In genomic region chr6:75206338-75207210, GRCh38 we compare ENCODE assay signal across 8 cellular contexts. TPM values are rescaled to one million over a fixed set of nuclear protein-coding genes. Genes with fewer than 3 reads are reported as not detected.
DNase-seq lines count a peak whose midpoint lies in the region; ATAC-seq and TF ChIP-seq lines count a peak whose summit lies in the region.

No MANE protein-coding gene starts in this region.

- peak overlapping the region; percentile 5 for H2AFZ ChIP-seq in HCT116 (ENCODE audit: low read depth, low read length, poor library complexity, severe bottlenecking)

- TF ChIP-seq POLR2A in HCT116 (IDR thresholded peaks at IDR 0.05; ENCODE audit: borderline replicate concordance, extremely low read depth, insufficient read depth, insufficient read length): no peak

- H3K4me1 ChIP-seq in A673 (ENCODE audit: insufficient read depth, low read length, poor library complexity, severe bottlenecking) (peaks cover 25% of the 10 kb centered on the region), HCT116 (ENCODE audit: control insufficient read depth in 1 of 2, insufficient read depth in 2 of 2, low read length in 2 of 2) (peaks cover 14 to 36% of the 10 kb centered on the region in 2 experiments), mucosa of rectum (ENCODE audit: control insufficient read depth in 2 of 2, insufficient read depth in 2 of 2, low read length in 2 of 2) (peaks cover 10 to 12% of the 10 kb centered on the region in 2 donors)

- H3K27me3 ChIP-seq in A673 (replicated peaks; ENCODE audit: insufficient read depth, low read depth, low read length, poor library complexity) (peaks cover 22% of the 10 kb centered on the region), HCT116 (ENCODE audit: insufficient read depth, low read length) (no peaks in the 10 kb centered on the region), mucosa of rectum (ENCODE audit: control insufficient read depth in 2 of 2, insufficient read depth in 2 of 2, low read length in 2 of 2) (peaks cover 54 to 56% of the 10 kb centered on the region in 2 donors)

- H3K9me3 ChIP-seq in A673 (ENCODE audit: low read depth, low read length, poor library complexity, severe bottlenecking) (no peaks in the 10 kb centered on the region), HCT116 (ENCODE audit: control insufficient read depth in 1 of 2, insufficient read depth in 1 of 2, low read depth in 1 of 2, low read length in 2 of 2) (no peaks in the 10 kb centered on the region), mucosa of rectum (ENCODE audit: control insufficient read depth in 2 of 2, low read length in 2 of 2) (no peaks in the 10 kb centered on the region)

- CTCF ChIA-PET in A673 (lab: Charles Lee) (interaction anchor here (0.5 kb wide), 1 partner anchor 1237 kb away, joined by 3 read pairs; no protein-coding TSS in a partner anchor), HCT116 (lab: Charles Lee) (interaction anchor here (0.8 to 3.9 kb wide), 5 partner anchors 241 to 1468 kb away, joined by 3 to 25 read pairs (median 4); no protein-coding TSS in a partner anchor)

- H3K9ac ChIP-seq in HCT116 (ENCODE audit: low read length) (peak overlapping the region; percentile 81), mucosa of rectum (ENCODE audit: low read depth in 1 of 2, low read length in 2 of 2) (peak overlapping the region in 1 of 2 donors; percentile 3)

- no peaks in the 10 kb centered on the region for H3K36me3 Mint-ChIP-seq in dendritic cell treated with granulocyte-macrophage colony-stimulating factor and Interleukin-4, amounts not matched to agents 40 ng/mL and 50 ng/mL, for 4 days (ENCODE audit: low read depth)

- BruUV-seq in A673 (replicated peaks; lab: Mats Ljungman, UMichigan) (no TSS peak), HCT116 (replicated peaks; lab: Mats Ljungman, UMichigan) (no TSS peak)

- no peak for TF ChIP-seq RAD21 in HCT116 (IDR thresholded peaks at IDR 0.05; ENCODE audit: low read depth)

- H4K20me1 ChIP-seq in HCT116 (ENCODE audit: insufficient read depth): no peaks in the 10 kb centered on the region

- no peak for TF ChIP-seq CTCF in A673 (conservative IDR thresholded peaks at IDR 0.05; ENCODE audit: low read depth, low read length)
- no peak for TF ChIP-seq CTCF in HCT116 (IDR thresholded peaks at IDR 0.05 in 2 of 3, conservative IDR thresholded peaks at IDR 0.05 in 1 of 3; ENCODE audit: borderline replicate concordance in 1 of 3, insufficient read depth in 1 of 3, low read depth in 2 of 3, low read length in 2 of 3)

- H3K36me3 ChIP-seq in A673 (ENCODE audit: insufficient read depth, low read length, poor library complexity, severe bottlenecking) (no peaks in the 10 kb centered on the region), HCT116 (ENCODE audit: control insufficient read depth in 1 of 2, insufficient read depth in 2 of 2, low read length in 2 of 2) (no peaks in the 10 kb centered on the region), mucosa of rectum (ENCODE audit: control insufficient read depth in 2 of 2, insufficient read depth in 2 of 2, low read length in 2 of 2) (no peaks in the 10 kb centered on the region)

- no peaks in the 10 kb centered on the region for H3K9me2 ChIP-seq in HCT116 (ENCODE audit: insufficient read depth)

- H3K79me2 ChIP-seq in HCT116 (ENCODE audit: insufficient read depth, low read length): peaks cover 38% of the 10 kb centered on the region

- no peak for ATAC-seq in HCT116
- no peak for ATAC-seq in GM18520 (IDR thresholded peaks at IDR 0.05; ENCODE audit: unreplicated experiment)

- peaks cover 85% of the 10 kb centered on the region for H3K27me3 Mint-ChIP-seq in dendritic cell treated with granulocyte-macrophage colony-stimulating factor and Interleukin-4, amounts not matched to agents 40 ng/mL and 50 ng/mL, for 4 days

- H3K9me3 Mint-ChIP-seq in dendritic cell treated with granulocyte-macrophage colony-stimulating factor and Interleukin-4, amounts not matched to agents 40 ng/mL and 50 ng/mL, for 4 days: no peaks in the 10 kb centered on the region

- RAD21 ChIA-PET in HCT116 (lab: Charles Lee; ENCODE audit: low non-redundant PET in 1 of 2, low total read pairs in 2 of 2, uncharacterized antibody in 2 of 2, unreplicated experiment in 2 of 2): interaction anchor here in 1 of 2 experiments (1.0 kb wide), 1 partner anchor 307 kb away, joined by 3 read pairs; no protein-coding TSS in a partner anchor

- POLR2A ChIA-PET in A673 (lab: Charles Lee; ENCODE audit: low non-redundant PET) (no interaction called here), HCT116 (lab: Charles Lee) (no interaction called here)

- DNase-seq in A673 (ENCODE audit: low spot score): no peak
- no peak for DNase-seq in HCT116 (ENCODE audit: low read depth, low spot score)
- no peak for DNase-seq in iPS-NIHi11 (ENCODE audit: low spot score)
- no peak for DNase-seq in NCI-H510A treated with DMSO at 0.1 percent for 48 hours (lab: John Stamatoyannopoulos, UW)
- no peak for DNase-seq in UCSD-AML1 (lab: John Stamatoyannopoulos, UW; ENCODE audit: unreplicated experiment)

- no peak overlapping the region for H3K27ac ChIP-seq in A673 (ENCODE audit: low read depth, low read length, poor library complexity, severe bottlenecking)
- 0 out of 2 replicates have a peak overlapping the region, but pooled peaks have one; percentile 71 for H3K27ac ChIP-seq in HCT116 (ENCODE audit: low read depth, low read length)
- peak overlapping the region; percentile 65 to 77 for H3K27ac ChIP-seq in mucosa of rectum (ENCODE audit: low read depth in 2 of 2, low read length in 2 of 2)

- H3K4me1 Mint-ChIP-seq in dendritic cell treated with granulocyte-macrophage colony-stimulating factor and Interleukin-4, amounts not matched to agents 40 ng/mL and 50 ng/mL, for 4 days (ENCODE audit: low read depth): peaks cover 60% of the 10 kb centered on the region

- intact Hi-C loops in A673 (cut with micrococcal nuclease; ENCODE audit: unreplicated experiment): loop anchor here (10.0 kb wide), 2 partner anchors 462 to 632 kb away; no protein-coding TSS in a partner anchor
- intact Hi-C loops in HCT116 (cut with micrococcal nuclease): loop anchor here (5.0 to 10.0 kb wide), 4 partner anchors 632 to 1529 kb away; no protein-coding TSS in a partner anchor
- intact Hi-C loops in dendritic cell treated with granulocyte-macrophage colony-stimulating factor and Interleukin-4, amounts not matched to agents 40 ng/mL and 50 ng/mL, for 4 days (cut with micrococcal nuclease): no loop called here

- peak overlapping the region; percentile 87 for H3K4me2 ChIP-seq in HCT116 (ENCODE audit: low read length)

- peak overlapping the region; percentile 30 for H3K4me3 Mint-ChIP-seq in dendritic cell treated with granulocyte-macrophage colony-stimulating factor and Interleukin-4, amounts not matched to agents 40 ng/mL and 50 ng/mL, for 4 days

- no peak overlapping the region for H3K27ac Mint-ChIP-seq in dendritic cell treated with granulocyte-macrophage colony-stimulating factor and Interleukin-4, amounts not matched to agents 40 ng/mL and 50 ng/mL, for 4 days

- peak overlapping the region; percentile 53 for H3K4me3 ChIP-seq in A673 (ENCODE audit: low read depth, low read length, poor library complexity, severe bottlenecking)
- H3K4me3 ChIP-seq in HCT116 (replicated peaks in 1 of 2; ENCODE audit: low read depth in 1 of 2, low read length in 2 of 2): peak overlapping the region; percentile 72 to 80
- H3K4me3 ChIP-seq in mucosa of rectum (ENCODE audit: low read length in 2 of 2): peak overlapping the region; percentile 54 to 76

TF ChIP-seq in HCT116, 20 proteins besides CTCF, POLR2A, EP300 and RAD21:
- no peak for TF ChIP-seq SIN3A (IDR thresholded peaks at IDR 0.05; ENCODE audit: low read depth)
- no peak for TF ChIP-seq POLR2AphosphoS5 (IDR thresholded peaks at IDR 0.05; ENCODE audit: low read depth, low read length)
- TF ChIP-seq EGR1 (IDR thresholded peaks at IDR 0.05; ENCODE audit: low read depth): no peak

RNA-seq across cellular contexts. Expression of gene COL12A1, which starts 0.7 kb away (rescaled TPM):
- total RNA-seq in A673 (2021) (9.3 and 9.5 TPM in 2 replicates), HCT116 (2021; ENCODE audit: unreplicated experiment) (23.5 TPM)
- polyA plus RNA-seq in HCT116 (2012): 15.2 and 21.1 TPM in 2 replicates

RNA-seq across cellular contexts. Expression of gene COX7A2, which starts 37.0 kb away (rescaled TPM):
- total RNA-seq in A673 (2021) (442 and 451 TPM in 2 replicates), HCT116 (2021; ENCODE audit: unreplicated experiment) (600 TPM)
- polyA plus RNA-seq in HCT116 (2012): 297 and 388 TPM in 2 replicates
